In the genomic region with DNA sequence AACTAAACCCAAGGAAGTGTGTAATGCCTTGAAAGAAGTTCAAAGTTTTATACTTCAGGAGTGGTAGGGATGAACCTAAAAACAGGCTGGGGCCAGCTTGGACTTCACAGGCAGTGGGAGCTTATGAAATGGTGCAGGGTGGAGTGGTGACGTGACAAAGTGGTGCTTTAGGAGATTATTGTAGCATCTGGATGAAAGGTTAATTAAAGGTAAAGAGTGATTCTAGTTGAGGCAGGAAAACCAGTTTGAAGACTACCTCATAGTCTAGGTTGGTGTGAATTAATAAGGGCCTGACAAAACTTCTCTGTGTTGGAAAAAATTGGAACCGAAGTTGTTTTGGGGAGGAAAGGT, we compare ENCODE assay signal across 14 cellular contexts. TPM values are rescaled to one million over a fixed set of nuclear protein-coding genes. Genes with fewer than 3 reads are reported as not detected.
DNase-seq lines count a peak whose midpoint lies in the region; ATAC-seq and TF ChIP-seq lines count a peak whose summit lies in the region.
"Had no signal": no experiment of that assay in that cellular context is flagged by ENCODE, and none has a peak within 500 bp of the region (broad histone marks: within the 10 kb centered on the region; RNA-seq: fewer than 3 reads in every experiment).

No MANE protein-coding gene starts in this region.

- peaks cover 7% of the 10 kb centered on the region; the same call in 1 of the 2 replicates for H3K9me1 ChIP-seq in IMR-90 (ENCODE audit: insufficient read depth, low read length)

- BruUV-seq in Caco-2 (replicated peaks; lab: Mats Ljungman, UMichigan) (no TSS peak), IMR-90 (replicated peaks; lab: Mats Ljungman, UMichigan) (no TSS peak)

- H3K27me3 ChIP-seq in Caco-2 (replicated peaks; ENCODE audit: control insufficient read depth, insufficient read depth, low read length) (no peaks in the 10 kb centered on the region), IMR-90 (ENCODE audit: control insufficient read depth, insufficient read depth, low read length) (no peaks in the 10 kb centered on the region), fibroblast of lung (ENCODE audit: control insufficient read depth, insufficient read depth, low read length) (no peaks in the 10 kb centered on the region), smooth muscle cell (ENCODE audit: low read depth) (no peaks in the 10 kb centered on the region)
- H3K27me3 ChIP-seq: BLaER1 treated with 17β-estradiol and CSF1 and Interleukin-3, amounts not matched to agents 10 nM and 100 nM had no signal

- peaks cover 5% of the 10 kb centered on the region for H3K36me3 Mint-ChIP-seq in Caco-2 (ENCODE audit: insufficient read depth, unreplicated experiment)

- peak overlapping the region; percentile 37 for H2AK5ac ChIP-seq in IMR-90 (ENCODE audit: low read depth, low read length)

- ATAC-seq in IMR-90 (ENCODE audit: low read depth) = no peak; the same call in 1 of the 2 replicates

- intact Hi-C loops in Caco-2 (cut with micrococcal nuclease; ENCODE audit: unreplicated experiment) = no loop called here
- intact Hi-C loops in IMR-90 (cut with micrococcal nuclease) = no loop called here
- intact Hi-C loops in head of caudate nucleus (cut with DNase I) = no loop called here

- TF ChIP-seq POLR2A in IMR-90 (IDR thresholded peaks at IDR 0.05; ENCODE audit: low read depth, low read length) = no peak

- H4K20me1 ChIP-seq in IMR-90 (ENCODE audit: insufficient read depth, low read length) (no peaks in the 10 kb centered on the region), fibroblast of lung (ENCODE audit: control insufficient read depth, extremely low read depth, insufficient read depth, low read length) (no peaks in the 10 kb centered on the region), smooth muscle cell (ENCODE audit: low read depth) (no peaks in the 10 kb centered on the region)
- H4K20me1 ChIP-seq: BLaER1 treated with 17β-estradiol and CSF1 and Interleukin-3, amounts not matched to agents 10 nM and 100 nM had no signal

- H3K4me2 ChIP-seq in IMR-90 (ENCODE audit: low read depth, low read length) (peak overlapping the region; percentile 62), fibroblast of lung (ENCODE audit: extremely low read depth, insufficient read depth, low read length) (peak overlapping the region; percentile 40), smooth muscle cell (peak overlapping the region; percentile 6)
- H3K4me2 ChIP-seq: BLaER1 treated with 17β-estradiol and CSF1 and Interleukin-3, amounts not matched to agents 10 nM and 100 nM had no signal

- H3K4ac ChIP-seq in IMR-90 (ENCODE audit: low read depth, low read length) = peak overlapping the region; percentile 84

- 0 out of 2 replicates have a peak, but pooled peaks cover 3% of the 10 kb centered on the region for H3K9me3 ChIP-seq in Caco-2
- no peaks in the 10 kb centered on the region for H3K9me3 ChIP-seq in IMR-90 (ENCODE audit: control insufficient read depth, insufficient read depth, low read length)
- no peaks in the 10 kb centered on the region for H3K9me3 ChIP-seq in fibroblast of lung (ENCODE audit: control insufficient read depth, insufficient read depth, low read depth, low read length)
- peaks cover 5% of the 10 kb centered on the region for H3K9me3 ChIP-seq in smooth muscle cell (replicated peaks; ENCODE audit: low read depth)

- 73% methylated on average over 1 of the region's 2 CpGs; no CpG with 5 or more reads in 1 of the 2 experiments for WGBS in IMR-90 (ENCODE audit: extremely low coverage in 2 of 2, insufficient read length in 1 of 2), 2 experiments
- 87% methylated on average over 2 of the region's 2 CpGs for WGBS in smooth muscle cell (ENCODE audit: low lambda C conversion rate)

- in situ Hi-C loops in IMR-90 (cut with MboI; ENCODE audit: low sequenced_read_pairs) = no loop called here

- H3K56ac ChIP-seq in IMR-90 (ENCODE audit: extremely low read depth, insufficient read depth, low read length) = no peak overlapping the region; the same call in 1 of the 2 replicates

- no peak overlapping the region for H3K9ac ChIP-seq in IMR-90 (ENCODE audit: low read depth, low read length)
- no peak overlapping the region for H3K9ac ChIP-seq in fibroblast of lung (ENCODE audit: insufficient read depth, low read length)
- H3K9ac ChIP-seq in smooth muscle cell (ENCODE audit: low read depth) = no peak overlapping the region
- H3K9ac ChIP-seq: BLaER1 treated with 17β-estradiol and CSF1 and Interleukin-3, amounts not matched to agents 10 nM and 100 nM had no signal

- H3K9me3 Mint-ChIP-seq in Caco-2 (ENCODE audit: unreplicated experiment) = peaks cover 29% of the 10 kb centered on the region

- no peak for TF ChIP-seq RAD21 in IMR-90 (IDR thresholded peaks at IDR 0.05; ENCODE audit: low read length)

- H2AFZ ChIP-seq in IMR-90 (replicated peaks; ENCODE audit: low read length, poor library complexity) = no peak overlapping the region
- H2AFZ ChIP-seq in fibroblast of lung (ENCODE audit: low read length) = no peak overlapping the region
- no peak overlapping the region for H2AFZ ChIP-seq in smooth muscle cell (ENCODE audit: low read depth)

- peak overlapping the region; percentile 91 for H2BK5ac ChIP-seq in IMR-90 (ENCODE audit: low read depth, low read length, poor library complexity, severe bottlenecking)

- no peaks in the 10 kb centered on the region; the same call in 1 of the 2 replicates for H3K4me1 ChIP-seq in Caco-2
- peaks cover 10% of the 10 kb centered on the region for H3K4me1 ChIP-seq in IMR-90 (ENCODE audit: control insufficient read depth, insufficient read depth, low read length)
- peaks cover 8% of the 10 kb centered on the region for H3K4me1 ChIP-seq in fibroblast of lung (ENCODE audit: control insufficient read depth, extremely low read depth, insufficient read depth, low read length)
- no peaks in the 10 kb centered on the region for H3K4me1 ChIP-seq in smooth muscle cell (ENCODE audit: low read depth)
- H3K4me1 ChIP-seq: BLaER1 treated with 17β-estradiol and CSF1 and Interleukin-3, amounts not matched to agents 10 nM and 100 nM had no signal

- H3K27ac Mint-ChIP-seq in Caco-2 (ENCODE audit: unreplicated experiment) = peak overlapping the region; percentile 69
- H3K27ac Mint-ChIP-seq: CD4-positive, CD25-positive, alpha-beta regulatory T cell had no signal

- peak overlapping the region; percentile 97 for H3K18ac ChIP-seq in IMR-90 (ENCODE audit: low read depth, low read length)

- H2AK9ac ChIP-seq in IMR-90 (replicated peaks; ENCODE audit: low read depth, low read length, poor library complexity) = no peak overlapping the region

- TF ChIP-seq CTCF in Caco-2 (IDR thresholded peaks at IDR 0.05; ENCODE audit: insufficient read depth in 1 of 2, low read depth in 1 of 2, low read length in 1 of 2, severe bottlenecking in 1 of 2, unreplicated experiment in 1 of 2) = no peak
- no peak for TF ChIP-seq CTCF in IMR-90 (conservative IDR thresholded peaks at IDR 0.05; ENCODE audit: low read depth, low read length)
- TF ChIP-seq CTCF in fibroblast of lung (conservative IDR thresholded peaks at IDR 0.05 in 1 of 2, IDR thresholded peaks at IDR 0.05 in 1 of 2; ENCODE audit: low read depth in 1 of 2, low read length in 2 of 2) = no peak
- no peak for TF ChIP-seq CTCF in smooth muscle cell (IDR thresholded peaks at IDR 0.05; ENCODE audit: borderline replicate concordance, insufficient read depth, poor library complexity, severe bottlenecking)

- H3K27me3 Mint-ChIP-seq in Caco-2 (ENCODE audit: insufficient read depth, unreplicated experiment) = no peaks in the 10 kb centered on the region
- H3K27me3 Mint-ChIP-seq: CD4-positive, CD25-positive, alpha-beta regulatory T cell had no signal

- peak overlapping the region; percentile 82 for H2BK120ac ChIP-seq in IMR-90 (ENCODE audit: low read depth, low read length)

- dilution Hi-C loops in IMR-90 (cut with HindIII; ENCODE audit: low sequenced_read_pairs, unreplicated experiment) = no loop called here

- H3K4me3 ChIP-seq in Caco-2 (ENCODE audit: low read depth, low read length) (no peak overlapping the region), IMR-90 (ENCODE audit: insufficient read depth, low read depth, low read length) (no peak overlapping the region), fibroblast of lung (replicated peaks in 1 of 4; ENCODE audit: control extremely low read depth in 1 of 4, insufficient read depth in 1 of 4, low read depth in 3 of 4, low read length in 4 of 4) (no peak overlapping the region), smooth muscle cell (no peak overlapping the region)
- H3K4me3 ChIP-seq: BLaER1 treated with 17β-estradiol and CSF1 and Interleukin-3, amounts not matched to agents 10 nM and 100 nM had no signal

- H2BK15ac ChIP-seq in IMR-90 (ENCODE audit: low read depth, low read length) = peak overlapping the region; percentile 63; the same call in 2 of the 3 replicates

- CTCF ChIA-PET in Caco-2 (lab: Charles Lee) (no interaction called here), IMR-90 (lab: Yijun Ruan, JAX) (no interaction called here)

- H3K27ac ChIP-seq in IMR-90 (ENCODE audit: insufficient read depth, low read length) (peak overlapping the region; percentile 83), fibroblast of lung (ENCODE audit: insufficient read depth, low read length) (peak overlapping the region; percentile 47), smooth muscle cell (ENCODE audit: low read depth) (no peak overlapping the region)
- H3K27ac ChIP-seq: BLaER1 treated with 17β-estradiol and CSF1 and Interleukin-3, amounts not matched to agents 10 nM and 100 nM; HL-60 had no signal

- H4K8ac ChIP-seq in IMR-90 (ENCODE audit: low read depth in 2 of 2, low read length in 2 of 2) = peak overlapping the region in 1 of 2 experiments; percentile 72; a peak in 2 of 4 replicates

- DNase-seq in Caco-2 (no peak), IMR-90 (no peak), fibroblast of lung (ENCODE audit: low read depth in 2 of 2) (no peak), smooth muscle cell (lab: John Stamatoyannopoulos, UW; ENCODE audit: unreplicated experiment) (no peak), head of caudate nucleus (no peak), HUDEP-2 (lab: John Stamatoyannopoulos, UW; ENCODE audit: unreplicated experiment in 76 of 76) (no peak), GM19240 (ENCODE audit: insufficient read length, low spot score) (no peak)
- no peak for DNase-seq in effector CD8-positive, alpha-beta T cell (lab: John Stamatoyannopoulos, UW)
- DNase-seq: 8988T; Calu3; CD4-positive, CD25-positive, alpha-beta regulatory T cell; DMS 273 treated with DMSO at 0.1 percent for 48 hours had no signal

- no peaks in the 10 kb centered on the region for H3K79me2 ChIP-seq in fibroblast of lung (ENCODE audit: control insufficient read depth, insufficient read depth, low read length)
- H3K79me2 ChIP-seq in smooth muscle cell (ENCODE audit: low read depth) = no peaks in the 10 kb centered on the region

- no peaks in the 10 kb centered on the region for H3F3A ChIP-seq in smooth muscle cell (ENCODE audit: low read depth)

- peak overlapping the region; percentile 82; the same call in 1 of the 2 replicates for H2BK20ac ChIP-seq in IMR-90 (ENCODE audit: low read depth, low read length)

- H3K14ac ChIP-seq in IMR-90 (replicated peaks; ENCODE audit: low read depth, low read length) = 0 out of 2 replicates have a peak overlapping the region, but pooled peaks have one; percentile 30

- no peaks in the 10 kb centered on the region for H3K79me1 ChIP-seq in IMR-90 (ENCODE audit: low read depth in 1 of 2, low read length in 2 of 2)

- H4K91ac ChIP-seq in IMR-90 (ENCODE audit: insufficient read depth, low read depth, low read length) = peak overlapping the region; percentile 80

- H3K23ac ChIP-seq in IMR-90 (ENCODE audit: low read depth, low read length) = peak overlapping the region; percentile 75; the same call in 1 of the 2 replicates

- POLR2A ChIA-PET in Caco-2 (lab: Charles Lee) = no interaction called here
- POLR2A ChIA-PET in IMR-90 (lab: Charles Lee; ENCODE audit: unreplicated experiment) = no interaction called here

- peaks cover 7% of the 10 kb centered on the region for H3K4me1 Mint-ChIP-seq in Caco-2 (ENCODE audit: low read depth, unreplicated experiment)

- peak overlapping the region; percentile 92 for H4K5ac ChIP-seq in IMR-90 (ENCODE audit: low read depth, low read length)

- no peak overlapping the region for H3K4me3 Mint-ChIP-seq in Caco-2 (ENCODE audit: unreplicated experiment)
- H3K4me3 Mint-ChIP-seq: CD4-positive, CD25-positive, alpha-beta regulatory T cell had no signal

- H3K36me3 ChIP-seq in Caco-2 (ENCODE audit: control insufficient read depth, insufficient read depth, low read length) (no peaks in the 10 kb centered on the region), IMR-90 (ENCODE audit: control insufficient read depth, insufficient read depth, low read length) (peaks cover 9% of the 10 kb centered on the region; the same call in 1 of the 2 replicates), fibroblast of lung (ENCODE audit: control insufficient read depth, insufficient read depth, low read length) (no peaks in the 10 kb centered on the region), smooth muscle cell (ENCODE audit: low read depth) (no peaks in the 10 kb centered on the region)

RNA-seq across cellular contexts. Expression of a gene that starts 30.5 kb away (rescaled TPM):
- total RNA-seq in Caco-2 (2022) (25.5 and 31.1 TPM in 2 replicates), IMR-90 (2012; rRNA removed) (7.3 and 9.4 TPM in 2 replicates), fibroblast of lung (8.5 and 12.7 TPM in 2 replicates), smooth muscle cell (3.2 and 3.7 TPM in 2 replicates)
- polyA plus RNA-seq in IMR-90 (2012; rRNA removed) (15.0 and 21.9 TPM in 2 replicates), fibroblast of lung (34.5 and 40.4 TPM in 2 replicates), smooth muscle cell (8.5 and 9.7 TPM in 2 replicates)
- 19.5 and 21.7 TPM in 2 replicates for polyA plus RNA-seq in IMR-90 (2012; cell fraction: cytosol; rRNA removed)
- polyA plus RNA-seq in IMR-90 (2012; cell fraction: nucleus; rRNA removed; ENCODE audit: low replicate concordance) = 7.8 and 10.9 TPM in 2 replicates
- polyA plus RNA-seq in fibroblast of lung (2012) = 23.4 and 23.5 TPM in 2 replicates
- polyA minus RNA-seq in fibroblast of lung (ENCODE audit: low replicate concordance) = 2.7 and 3.3 TPM in 2 replicates

Comparison
In these comparisons a context has a peak if more than half of its experiments do, and no peak if none do; other contexts are left out.
1. H3K4me2 ChIP-seq: peak in every context shown above with its lines; median percentile 62 in IMR-90; 40 in fibroblast of lung; 6 in smooth muscle cell.